In genomic region chr19:4197625-4198466, GRCh38 we compare ENCODE assay signal across 2 cellular contexts.
TF ChIP-seq lines count a peak whose summit lies in the region.

No MANE protein-coding gene starts in this region.

TF ChIP-seq in SK-N-SH, 30 proteins besides CTCF, POLR2A, EP300 and RAD21:
- TF ChIP-seq JUND (IDR thresholded peaks at IDR 0.05): no peak
- TF ChIP-seq SMC3 (IDR thresholded peaks at IDR 0.05; ENCODE audit: low read depth, low read length): no peak
- TF ChIP-seq ELF1 (IDR thresholded peaks at IDR 0.05): no peak
- TF ChIP-seq TCF12 (IDR thresholded peaks at IDR 0.05): no peak
- TF ChIP-seq CHD2 (IDR thresholded peaks at IDR 0.05; ENCODE audit: low read length, partially characterized antibody): no peak
- no peak for TF ChIP-seq TEAD4 (IDR thresholded peaks at IDR 0.05; ENCODE audit: borderline replicate concordance, insufficient read depth)
- no peak for TF ChIP-seq POLR2AphosphoS5 (IDR thresholded peaks at IDR 0.05; ENCODE audit: low read depth, low read length)
- TF ChIP-seq MAX (IDR thresholded peaks at IDR 0.05; ENCODE audit: low read depth): no peak
- TF ChIP-seq MXI1 (IDR thresholded peaks at IDR 0.05; ENCODE audit: low read depth, low read length): no peak
- TF ChIP-seq ZBTB33 (IDR thresholded peaks at IDR 0.05; ENCODE audit: borderline replicate concordance, low read depth): no peak

TF ChIP-seq in SK-N-SH treated with all-trans-retinoic acid at 6 μM for 48 hours, 23 proteins besides CTCF, POLR2A, EP300 and RAD21:
- no peak for TF ChIP-seq SNAI2 (CRISPR knock-in tag; IDR thresholded peaks at IDR 0.05)
- TF ChIP-seq ZNF70 (CRISPR knock-in tag; IDR thresholded peaks at IDR 0.05): no peak
- no peak for TF ChIP-seq PPARA (CRISPR knock-in tag; IDR thresholded peaks at IDR 0.05; ENCODE audit: borderline replicate concordance)
